In the genomic region with DNA sequence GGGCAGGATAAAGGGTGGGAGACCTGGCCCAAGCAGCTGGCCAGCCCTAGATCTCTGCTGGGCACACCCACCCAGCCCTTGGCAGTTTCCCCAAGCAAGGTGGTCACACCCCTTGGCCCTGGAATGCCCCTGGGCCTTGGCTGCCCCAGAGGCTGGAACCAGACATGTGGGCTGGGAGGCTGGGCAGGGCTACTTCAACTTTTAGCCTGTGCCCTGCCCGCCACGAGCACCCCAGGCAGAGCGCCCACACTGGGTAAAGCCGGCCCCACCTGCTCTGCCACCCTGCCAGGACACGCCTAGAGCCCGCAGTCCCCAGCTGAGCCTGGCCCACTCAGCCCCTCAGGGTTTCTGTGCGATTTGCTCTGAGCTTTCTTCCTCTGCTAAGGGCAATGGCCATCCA, we compare ENCODE assay signal across 1 cellular context.
TF ChIP-seq lines count a peak whose summit lies in the region.

No MANE protein-coding gene starts in this region.

TF ChIP-seq in HEK293, 187 proteins besides CTCF, POLR2A, EP300 and RAD21 (continued from another document):
- TF ChIP-seq, protein P1, sequence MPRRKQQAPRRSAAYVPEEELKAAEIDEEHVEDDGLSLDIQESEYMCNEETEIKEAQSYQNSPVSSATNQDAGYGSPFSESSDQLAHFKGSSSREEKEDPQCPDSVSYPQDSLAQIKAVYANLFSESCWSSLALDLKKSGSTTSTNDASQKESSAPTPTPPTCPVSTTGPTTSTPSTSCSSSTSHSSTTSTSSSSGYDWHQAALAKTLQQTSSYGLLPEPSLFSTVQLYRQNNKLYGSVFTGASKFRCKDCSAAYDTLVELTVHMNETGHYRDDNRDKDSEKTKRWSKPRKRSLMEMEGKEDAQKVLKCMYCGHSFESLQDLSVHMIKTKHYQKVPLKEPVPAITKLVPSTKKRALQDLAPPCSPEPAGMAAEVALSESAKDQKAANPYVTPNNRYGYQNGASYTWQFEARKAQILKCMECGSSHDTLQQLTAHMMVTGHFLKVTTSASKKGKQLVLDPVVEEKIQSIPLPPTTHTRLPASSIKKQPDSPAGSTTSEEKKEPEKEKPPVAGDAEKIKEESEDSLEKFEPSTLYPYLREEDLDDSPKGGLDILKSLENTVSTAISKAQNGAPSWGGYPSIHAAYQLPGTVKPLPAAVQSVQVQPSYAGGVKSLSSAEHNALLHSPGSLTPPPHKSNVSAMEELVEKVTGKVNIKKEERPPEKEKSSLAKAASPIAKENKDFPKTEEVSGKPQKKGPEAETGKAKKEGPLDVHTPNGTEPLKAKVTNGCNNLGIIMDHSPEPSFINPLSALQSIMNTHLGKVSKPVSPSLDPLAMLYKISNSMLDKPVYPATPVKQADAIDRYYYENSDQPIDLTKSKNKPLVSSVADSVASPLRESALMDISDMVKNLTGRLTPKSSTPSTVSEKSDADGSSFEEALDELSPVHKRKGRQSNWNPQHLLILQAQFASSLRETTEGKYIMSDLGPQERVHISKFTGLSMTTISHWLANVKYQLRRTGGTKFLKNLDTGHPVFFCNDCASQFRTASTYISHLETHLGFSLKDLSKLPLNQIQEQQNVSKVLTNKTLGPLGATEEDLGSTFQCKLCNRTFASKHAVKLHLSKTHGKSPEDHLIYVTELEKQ (tag by site-specific recombination; IDR thresholded peaks at IDR 0.05; ENCODE audit: borderline replicate concordance) = no peak
